Comparison of ENCODE assay signal across 39 cellular contexts in genomic region chr5:180935203-180935602, GRCh38. TPM values are rescaled to one million over a fixed set of nuclear protein-coding genes. Genes with fewer than 3 reads are reported as not detected.
"Had no signal": no experiment of that assay in that cellular context is flagged by ENCODE, and none has a peak within 500 bp of the region (broad histone marks: within the 10 kb centered on the region; RNA-seq: fewer than 3 reads in every experiment).

No MANE protein-coding gene starts in this region.

- DNase-seq: activated B cell treated with CpG ODN at 0.5 μM for 24 hours; activated CD4-positive, alpha-beta memory T cell treated with anti-CD3 and anti-CD28 coated beads for 36 hours; activated CD4-positive, alpha-beta T cell treated with anti-CD3 and anti-CD28 coated beads for 4 hours; activated CD4-positive, alpha-beta T cell treated with anti-CD3 and anti-CD28 coated beads, Interleukin-2, amount 10 ng/mL, durations not matched to agents 24 days and 14 days; activated CD4-positive, alpha-beta T cell treated with anti-CD3 and anti-CD28 coated beads, Interleukin-2, amount 50 U/mL, for 1 hour; activated CD4-positive, alpha-beta T cell treated with anti-CD3 and anti-CD28 coated beads, Interleukin-2, amount 50 U/mL, for 4 hours; activated CD4-positive, CD25-positive, alpha-beta regulatory T cell treated with anti-CD3 and anti-CD28 coated beads, Interleukin-2, amount 50 U/mL, for 72 hours; activated CD8-positive, alpha-beta memory T cell treated with anti-CD3 and anti-CD28 coated beads, Interleukin-2, amount 50 U/mL, for 4 hours; activated CD8-positive, alpha-beta T cell treated with anti-CD3 and anti-CD28 coated beads for 36 hours; activated effector memory CD4-positive, alpha-beta T cell treated with Interleukin-2 at 50 U/mL for 16 hours; activated gamma-delta T cell; activated naive CD4-positive, alpha-beta T cell treated with anti-CD3 and anti-CD28 coated beads, Interleukin-2, amount 10 ng/mL, durations not matched to agents 7 days and 5 days; activated naive CD4-positive, alpha-beta T cell treated with Interleukin-2 at 50 U/mL for 16 hours; activated naive CD8-positive, alpha-beta T cell treated with anti-CD3 and anti-CD28 coated beads, Interleukin-2, amount 10 ng/mL, durations not matched to agents 7 days and 5 days; activated naive CD8-positive, alpha-beta T cell treated with anti-CD3 and anti-CD28 coated beads, Interleukin-2, amount 50 U/mL, for 24 hours; activated T-cell treated with anti-CD3 and anti-CD28 coated beads for 4 hours; activated T-cell treated with anti-CD3 and anti-CD28 coated beads, Interleukin-2, amount 50 U/mL, for 1 hour; activated T-cell treated with anti-CD3 and anti-CD28 coated beads, Interleukin-2, amount 50 U/mL, for 4 hours; activated T-cell treated with anti-CD3 and anti-CD28 coated beads, Interleukin-2, amount 50 U/mL, for 72 hours; amygdala; anterior cingulate cortex; caudate nucleus; cerebellar nuclear complex; T-helper 1 cell; T-helper 2 cell; T-helper 9 cell had no signal

- ATAC-seq: activated CD8-positive, alpha-beta T cell treated with anti-CD3 and anti-CD28 coated beads for 36 hours; activated naive CD8-positive, alpha-beta T cell treated with anti-CD3 and anti-CD28 coated beads, Interleukin-2, amount 50 U/mL, for 24 hours; activated T-cell treated with anti-CD3 and anti-CD28 coated beads, Interleukin-2, amount 50 U/mL, for 4 hours; activated T-cell treated with anti-CD3 and anti-CD28 coated beads, Interleukin-2, amount 50 U/mL, for 72 hours; activated T-helper 17 cell treated with anti-CD3 and anti-CD28 coated beads, Interleukin-2, amount 50 U/mL, for 72 hours had no signal

- H3K27me3 ChIP-seq: ascending aorta, cardiac muscle cell had no signal

- H3K36me3 Mint-ChIP-seq: activated naive CD4-positive, alpha-beta T cell treated with anti-CD3 and anti-CD28 coated beads, Interleukin-2, amount 10 ng/mL, durations not matched to agents 7 days and 5 days; activated naive CD8-positive, alpha-beta T cell treated with anti-CD3 and anti-CD28 coated beads, Interleukin-2, amount 10 ng/mL, durations not matched to agents 7 days and 5 days; brain had no signal

- H3K4me1 Mint-ChIP-seq: activated B cell treated with CpG ODN at 0.5 μM for 24 hours; activated CD4-positive, alpha-beta T cell treated with anti-CD3 and anti-CD28 coated beads, Interleukin-2, amount 10 ng/mL, durations not matched to agents 24 days and 14 days; activated naive CD4-positive, alpha-beta T cell treated with anti-CD3 and anti-CD28 coated beads, Interleukin-2, amount 10 ng/mL, durations not matched to agents 7 days and 5 days; activated naive CD4-positive, alpha-beta T cell treated with anti-CD3 and anti-CD28 coated beads, Interleukin-2, amount 50 U/mL, for 24 hours; activated naive CD8-positive, alpha-beta T cell treated with anti-CD3 and anti-CD28 coated beads, Interleukin-2, amount 10 ng/mL, durations not matched to agents 7 days and 5 days; activated naive CD8-positive, alpha-beta T cell treated with anti-CD3 and anti-CD28 coated beads, Interleukin-2, amount 50 U/mL, for 24 hours; activated T-helper 17 cell treated with anti-CD3 and anti-CD28 coated beads, Interleukin-2, amount 50 U/mL, for 72 hours; brain; central memory CD8-positive, alpha-beta T cell had no signal

- H3K4me1 ChIP-seq: ascending aorta had no signal

- H3K27ac Mint-ChIP-seq: activated B cell treated with CpG ODN at 0.5 μM for 24 hours; activated CD4-positive, alpha-beta memory T cell treated with anti-CD3 and anti-CD28 coated beads for 36 hours; activated CD4-positive, alpha-beta T cell treated with anti-CD3 and anti-CD28 coated beads, Interleukin-2, amount 10 ng/mL, durations not matched to agents 24 days and 14 days; activated CD8-positive, alpha-beta T cell treated with anti-CD3 and anti-CD28 coated beads for 36 hours; activated naive CD4-positive, alpha-beta T cell treated with anti-CD3 and anti-CD28 coated beads, Interleukin-2, amount 10 ng/mL, durations not matched to agents 7 days and 5 days; activated naive CD4-positive, alpha-beta T cell treated with anti-CD3 and anti-CD28 coated beads, Interleukin-2, amount 50 U/mL, for 24 hours; activated naive CD8-positive, alpha-beta T cell; activated naive CD8-positive, alpha-beta T cell treated with anti-CD3 and anti-CD28 coated beads, Interleukin-2, amount 10 ng/mL, durations not matched to agents 7 days and 5 days; activated naive CD8-positive, alpha-beta T cell treated with anti-CD3 and anti-CD28 coated beads, Interleukin-2, amount 50 U/mL, for 24 hours; activated T-cell treated with anti-CD3 and anti-CD28 coated beads, Interleukin-2, amount 50 U/mL, for 72 hours; activated T-helper 1 cell treated with anti-CD3 and anti-CD28 coated beads, Interleukin-12 subunit alpha, Interleukin-12 subunit beta, Interleukin-2, Interleukin-4 antibody, amounts not matched to agents 30 ng/mL and 10 ng/mL and 1 ng/mL, durations not matched to agents 14 hours and 24 hours and 36 hours; activated T-helper 17 cell treated with anti-CD3 and anti-CD28 coated beads, Interleukin-2, amount 50 U/mL, for 72 hours; brain; T-helper 1 cell treated with Interleukin-12 subunit alpha and Interleukin-12 subunit beta and Interleukin-4 antibody, amounts not matched to agents 30 μg/mL and 1 μg/mL, for 36 hours; T-helper 2 cell treated with Interferon-gamma antibody and Interleukin-4, amounts not matched to agents 5 μg/mL and 100 μg/mL, for 36 hours had no signal

- H3K4me3 ChIP-seq: ascending aorta, cardiac muscle cell had no signal

- H3K4me3 Mint-ChIP-seq: activated B cell treated with CpG ODN at 0.5 μM for 24 hours; activated CD4-positive, alpha-beta memory T cell treated with anti-CD3 and anti-CD28 coated beads for 36 hours; activated CD4-positive, alpha-beta T cell treated with anti-CD3 and anti-CD28 coated beads, Interleukin-2, amount 10 ng/mL, durations not matched to agents 24 days and 14 days; activated CD8-positive, alpha-beta T cell treated with anti-CD3 and anti-CD28 coated beads for 36 hours; activated naive CD4-positive, alpha-beta T cell treated with anti-CD3 and anti-CD28 coated beads, Interleukin-2, amount 10 ng/mL, durations not matched to agents 7 days and 5 days; activated naive CD4-positive, alpha-beta T cell treated with anti-CD3 and anti-CD28 coated beads, Interleukin-2, amount 50 U/mL, for 24 hours; activated naive CD8-positive, alpha-beta T cell; activated naive CD8-positive, alpha-beta T cell treated with anti-CD3 and anti-CD28 coated beads, Interleukin-2, amount 10 ng/mL, durations not matched to agents 7 days and 5 days; activated naive CD8-positive, alpha-beta T cell treated with anti-CD3 and anti-CD28 coated beads, Interleukin-2, amount 50 U/mL, for 24 hours; activated T-cell treated with anti-CD3 and anti-CD28 coated beads, Interleukin-2, amount 50 U/mL, for 4 hours; activated T-cell treated with anti-CD3 and anti-CD28 coated beads, Interleukin-2, amount 50 U/mL, for 72 hours; activated T-helper 1 cell treated with anti-CD3 and anti-CD28 coated beads, Interleukin-12 subunit alpha, Interleukin-12 subunit beta, Interleukin-2, Interleukin-4 antibody, amounts not matched to agents 30 ng/mL and 10 ng/mL and 1 ng/mL, durations not matched to agents 14 hours and 24 hours and 36 hours; activated T-helper 17 cell treated with anti-CD3 and anti-CD28 coated beads, Interleukin-2, amount 50 U/mL, for 72 hours; brain; central memory CD8-positive, alpha-beta T cell; T-helper 1 cell treated with Interleukin-12 subunit alpha and Interleukin-12 subunit beta and Interleukin-4 antibody, amounts not matched to agents 30 μg/mL and 1 μg/mL, for 36 hours; T-helper 2 cell treated with Interferon-gamma antibody and Interleukin-4, amounts not matched to agents 5 μg/mL and 100 μg/mL, for 36 hours had no signal

- H3K27ac ChIP-seq: ascending aorta, cardiac muscle cell, VCaP had no signal

- H3K36me3 ChIP-seq: ascending aorta, cardiac muscle cell had no signal

RNA-seq across cellular contexts. Expression of gene BTNL8, which starts 36.2 kb away (rescaled TPM):
- total RNA-seq: activated B cell treated with CpG ODN at 0.5 μM for 24 hours; activated CD4-positive, alpha-beta memory T cell treated with anti-CD3 and anti-CD28 coated beads for 36 hours; activated CD4-positive, alpha-beta T cell treated with anti-CD3 and anti-CD28 coated beads, Interleukin-2, amount 10 ng/mL, durations not matched to agents 24 days and 14 days; activated CD8-positive, alpha-beta memory T cell treated with anti-CD3 and anti-CD28 coated beads for 36 hours; activated CD8-positive, alpha-beta T cell treated with anti-CD3 and anti-CD28 coated beads for 36 hours; activated naive CD8-positive, alpha-beta T cell treated with anti-CD3 and anti-CD28 coated beads, Interleukin-2, amount 10 ng/mL, durations not matched to agents 7 days and 5 days; activated T-cell treated with anti-CD3 and anti-CD28 coated beads, Interleukin-2, amount 50 U/mL, for 4 hours; activated T-helper 1 cell treated with anti-CD3 and anti-CD28 coated beads, Interleukin-12 subunit alpha, Interleukin-12 subunit beta, Interleukin-2, Interleukin-4 antibody, amounts not matched to agents 30 ng/mL and 10 ng/mL and 1 ng/mL, durations not matched to agents 14 hours and 24 hours and 36 hours; ascending aorta; bronchial epithelial cell; cardiac muscle cell had no signal
- polyA plus RNA-seq: cardiac muscle cell had no signal

RNA-seq across cellular contexts. Expression of gene BTNL3, which starts 53.4 kb away (rescaled TPM):
- total RNA-seq: activated B cell treated with CpG ODN at 0.5 μM for 24 hours; activated CD4-positive, alpha-beta memory T cell treated with anti-CD3 and anti-CD28 coated beads for 36 hours; activated CD4-positive, alpha-beta T cell treated with anti-CD3 and anti-CD28 coated beads, Interleukin-2, amount 10 ng/mL, durations not matched to agents 24 days and 14 days; activated CD8-positive, alpha-beta memory T cell treated with anti-CD3 and anti-CD28 coated beads for 36 hours; activated CD8-positive, alpha-beta T cell treated with anti-CD3 and anti-CD28 coated beads for 36 hours; activated naive CD8-positive, alpha-beta T cell treated with anti-CD3 and anti-CD28 coated beads, Interleukin-2, amount 10 ng/mL, durations not matched to agents 7 days and 5 days; activated T-cell treated with anti-CD3 and anti-CD28 coated beads, Interleukin-2, amount 50 U/mL, for 4 hours; activated T-helper 1 cell treated with anti-CD3 and anti-CD28 coated beads, Interleukin-12 subunit alpha, Interleukin-12 subunit beta, Interleukin-2, Interleukin-4 antibody, amounts not matched to agents 30 ng/mL and 10 ng/mL and 1 ng/mL, durations not matched to agents 14 hours and 24 hours and 36 hours; activated T-helper 17 cell treated with anti-CD3 and anti-CD28 coated beads, Interleukin-2, amount 50 U/mL, for 72 hours; ascending aorta; bronchial epithelial cell; cardiac muscle cell had no signal
- polyA plus RNA-seq: cardiac muscle cell had no signal
